ENCODE assay signal across 22 cellular contexts in the genomic region with DNA sequence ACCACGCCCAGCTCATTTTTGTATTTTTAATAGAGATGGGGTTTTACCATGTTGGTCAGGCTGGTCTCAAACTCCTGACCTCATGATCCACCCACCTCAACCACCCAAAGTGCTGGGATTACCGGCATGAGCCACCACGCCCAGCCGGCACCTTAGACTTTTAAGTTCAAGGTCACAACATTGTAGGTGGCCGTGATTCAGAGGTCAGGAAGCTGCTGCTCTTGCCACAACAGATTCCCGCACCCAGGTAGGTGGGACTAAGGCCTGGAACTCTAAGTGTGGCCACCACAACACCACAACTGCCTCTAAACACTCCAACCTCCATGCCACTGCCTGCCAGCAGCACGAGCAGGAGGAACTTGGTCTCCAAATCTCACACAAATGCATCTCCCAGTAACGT.
"Had no signal": no experiment of that assay in that cellular context is flagged by ENCODE, and none has a peak within 500 bp of the region (broad histone marks: within the 10 kb centered on the region; RNA-seq: fewer than 3 reads in every experiment).

No MANE protein-coding gene starts in this region.

- DNase-seq: activated CD4-positive, alpha-beta memory T cell treated with anti-CD3 and anti-CD28 coated beads, Interleukin-2, amount 10 ng/mL, durations not matched to agents 7 days and 5 days; activated CD4-positive, alpha-beta T cell treated with anti-CD3 and anti-CD28 coated beads for 1 hour; activated CD4-positive, alpha-beta T cell treated with anti-CD3 and anti-CD28 coated beads, Interleukin-2, amount 10 ng/mL, durations not matched to agents 7 days and 5 days; activated naive CD4-positive, alpha-beta T cell; activated T-cell treated with anti-CD3 and anti-CD28 coated beads, Interleukin-2, amount 50 U/mL, for 48 hours; central memory CD4-positive, alpha-beta T cell; foreskin melanocyte; heart right ventricle; kidney glomerular epithelial cell; left lung; mucosa of descending colon; spleen; stimulated activated naive CD4-positive, alpha-beta T cell; T1000; transverse colon; uterus had no signal

- H3K9me3 ChIP-seq: breast epithelium, heart right ventricle, left lung, mucosa of descending colon, right atrium auricular region, spleen, transverse colon, uterus had no signal

- FAIRE-seq: endothelial cell of umbilical vein had no signal

- H3K27me3 ChIP-seq: breast epithelium, heart right ventricle, left lung, right atrium auricular region, spleen, transverse colon, uterus had no signal

- H3K4me3 ChIP-seq: breast epithelium, heart right ventricle, left lung, lung, mucosa of descending colon, right atrium auricular region, spleen, transverse colon, uterus had no signal

- H3K27ac ChIP-seq: breast epithelium, heart right ventricle, left lung, right atrium auricular region, spleen, transverse colon, uterus had no signal

- H3K36me3 ChIP-seq: breast epithelium, heart right ventricle, left lung, right atrium auricular region, transverse colon, uterus had no signal

- ATAC-seq: activated naive CD4-positive, alpha-beta T cell treated with anti-CD3 and anti-CD28 coated beads, Interleukin-2, amount 50 U/mL, for 72 hours; left lung; mucosa of descending colon; natural killer cell treated with Interleukin-12 subunit alpha and Interleukin-12 subunit beta and Interleukin-15 and Interleukin-18, amount 100 ng/mL, for 72 hours had no signal

- H3K4me1 ChIP-seq: breast epithelium, transverse colon, uterus had no signal
